ENCODE assay signal across 7 cellular contexts in the genomic region with DNA sequence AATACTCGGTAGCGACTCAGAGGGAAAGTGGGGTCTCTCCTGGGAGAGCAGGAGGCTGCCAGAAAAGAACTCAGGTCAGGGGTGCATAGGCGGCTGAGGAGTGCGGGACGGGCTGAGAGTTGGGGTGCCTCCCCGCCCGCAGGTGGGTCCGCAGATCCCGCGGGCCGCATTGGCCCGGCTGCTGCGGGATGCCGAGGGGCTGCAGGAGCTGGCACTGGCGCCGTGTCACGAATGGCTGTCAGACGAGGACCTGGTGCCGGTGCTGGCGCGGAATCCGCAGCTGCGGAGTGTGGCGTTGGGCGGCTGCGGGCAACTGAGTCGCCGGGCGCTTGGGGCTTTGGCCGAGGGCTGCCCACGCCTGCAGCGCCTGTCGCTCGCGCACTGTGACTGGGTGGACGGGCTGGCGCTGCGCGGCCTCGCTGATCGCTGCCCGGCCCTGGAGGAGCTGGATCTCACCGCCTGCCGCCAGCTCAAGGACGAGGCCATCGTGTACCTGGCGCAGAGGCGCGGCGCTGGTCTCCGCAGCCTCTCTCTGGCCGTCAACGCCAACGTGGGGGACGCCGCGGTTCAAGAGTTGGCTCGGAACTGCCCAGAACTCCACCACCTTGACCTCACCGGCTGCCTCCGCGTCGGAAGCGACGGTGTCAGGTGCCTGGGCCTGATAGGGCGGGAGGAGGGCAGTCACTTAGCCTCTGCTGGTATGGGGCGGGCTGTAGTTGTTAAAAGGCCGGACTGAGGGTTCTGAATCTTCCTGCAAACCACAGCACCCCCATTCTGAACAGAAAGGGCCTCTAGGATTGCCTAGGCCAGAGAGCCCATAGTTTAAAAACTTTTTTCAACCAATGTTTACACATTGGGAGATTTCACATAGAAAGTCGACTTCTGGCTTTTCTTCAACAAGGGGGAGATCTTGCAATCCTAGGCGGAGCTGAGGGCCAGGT. TPM values are rescaled to one million over a fixed set of nuclear protein-coding genes. Genes with fewer than 3 reads are reported as not detected.
A peak's percentile ranks its signal among the peaks of the same experiment; 100 is the strongest.
DNase-seq lines count a peak whose midpoint lies in the region; ATAC-seq and TF ChIP-seq lines count a peak whose summit lies in the region.

No MANE protein-coding gene starts in this region.

- H3K4me1 ChIP-seq in prostate gland (replicated peaks), result peaks cover 26% of the 10 kb centered on the region

- H3K27ac Mint-ChIP-seq in activated CD4-positive, alpha-beta memory T cell treated with anti-CD3 and anti-CD28 coated beads for 36 hours, result peak overlapping the region; percentile 92
- no peak overlapping the region for H3K27ac Mint-ChIP-seq in glutamatergic neuron (ENCODE audit: unreplicated experiment)

- ATAC-seq in GM18517 (IDR thresholded peaks at IDR 0.05; ENCODE audit: unreplicated experiment) (peak; percentile 1), HG03159 (IDR thresholded peaks at IDR 0.05; ENCODE audit: unreplicated experiment) (peak; percentile 1), GM18861 (IDR thresholded peaks at IDR 0.05; ENCODE audit: unreplicated experiment) (no peak)

- H3K4me1 Mint-ChIP-seq in activated CD4-positive, alpha-beta memory T cell treated with anti-CD3 and anti-CD28 coated beads for 36 hours (ENCODE audit: low read depth), result peaks cover 43% of the 10 kb centered on the region
- H3K4me1 Mint-ChIP-seq in glutamatergic neuron (ENCODE audit: low read depth, unreplicated experiment), result peaks cover 17% of the 10 kb centered on the region

- peak overlapping the region; percentile 94 for H3K4me3 Mint-ChIP-seq in activated CD4-positive, alpha-beta memory T cell treated with anti-CD3 and anti-CD28 coated beads for 36 hours
- peak overlapping the region; percentile 81 for H3K4me3 Mint-ChIP-seq in glutamatergic neuron (ENCODE audit: unreplicated experiment)

- intact Hi-C loops in activated CD4-positive, alpha-beta memory T cell treated with anti-CD3 and anti-CD28 coated beads for 36 hours (cut with micrococcal nuclease), result loop anchor here (1.0 to 5.0 kb wide), 7 partner anchors 10 to 270 kb away; partner anchors contain the start of genes ACTR1A, CUEDC2, GBF1 and NOLC1
- intact Hi-C loops in prostate gland (cut with DNase I), result loop anchor here (2.0 kb wide), 1 partner anchor 27 kb away; the partner anchor contains the start of gene NFKB2

- DNase-seq in activated CD4-positive, alpha-beta memory T cell treated with anti-CD3 and anti-CD28 coated beads for 36 hours, result peak; percentile 54
- DNase-seq in glutamatergic neuron (no peak), prostate gland (ENCODE audit: low spot score) (no peak), GM10266 (ENCODE audit: extremely low spot score) (no peak)

- H3K9me3 ChIP-seq in prostate gland, result no peaks in the 10 kb centered on the region

- CTCF ChIA-PET in activated CD4-positive, alpha-beta memory T cell treated with anti-CD3 and anti-CD28 coated beads for 36 hours (lab: Charles Lee), result interaction anchor here (0.6 to 6.0 kb wide), 24 partner anchors 10 to 252 kb away, joined by 3 to 125 read pairs (median 6); partner anchors contain the start of genes C10orf95, CUEDC2 and NFKB2

- TF ChIP-seq POLR2A in prostate gland (IDR thresholded peaks at IDR 0.05), result no peak

- H3K27me3 Mint-ChIP-seq in activated CD4-positive, alpha-beta memory T cell treated with anti-CD3 and anti-CD28 coated beads for 36 hours, result peaks cover 18% of the 10 kb centered on the region
- peaks cover 13% of the 10 kb centered on the region for H3K27me3 Mint-ChIP-seq in glutamatergic neuron (ENCODE audit: unreplicated experiment)

- POLR2A ChIA-PET in activated CD4-positive, alpha-beta memory T cell treated with anti-CD3 and anti-CD28 coated beads for 36 hours (lab: Charles Lee), result interaction anchor here (1.3 to 5.6 kb wide), 7 partner anchors 10 to 39 kb away, joined by 5 to 84 read pairs (median 10); partner anchors contain the start of genes C10orf95, CUEDC2 and NFKB2

- H3K4me3 ChIP-seq in prostate gland, result peak overlapping the region; percentile 62 to 73

- 1% methylated on average over 33 of the region's 69 CpGs for WGBS in prostate gland

- no peaks in the 10 kb centered on the region for H3K27me3 ChIP-seq in prostate gland (replicated peaks; ENCODE audit: insufficient read depth)

- peaks cover 9% of the 10 kb centered on the region for H3K36me3 Mint-ChIP-seq in activated CD4-positive, alpha-beta memory T cell treated with anti-CD3 and anti-CD28 coated beads for 36 hours
- H3K36me3 Mint-ChIP-seq in glutamatergic neuron (ENCODE audit: unreplicated experiment), result no peaks in the 10 kb centered on the region

- peak overlapping the region; percentile 83 to 86 for H3K27ac ChIP-seq in prostate gland

- H3K36me3 ChIP-seq in prostate gland, result peaks cover 0 to 8% of the 10 kb centered on the region in 2 donors

- TF ChIP-seq CTCF in glutamatergic neuron (IDR thresholded peaks at IDR 0.05; ENCODE audit: partially characterized antibody, unreplicated experiment) (no peak), prostate gland (IDR thresholded peaks at IDR 0.05) (no peak), GM10266 (IDR thresholded peaks at IDR 0.05; ENCODE audit: control insufficient read depth, insufficient read depth, low read depth, missing control alignments) (no peak)

- H3K9me3 Mint-ChIP-seq in activated CD4-positive, alpha-beta memory T cell treated with anti-CD3 and anti-CD28 coated beads for 36 hours, result no peaks in the 10 kb centered on the region
- H3K9me3 Mint-ChIP-seq in glutamatergic neuron (ENCODE audit: unreplicated experiment), result peaks cover 9% of the 10 kb centered on the region

RNA-seq across cellular contexts. Expression of gene FBXL15, which starts 1.3 kb away (rescaled TPM):
- 10 to 100 TPM; 10.8 to 11.4 TPM for total RNA-seq in activated CD4-positive, alpha-beta memory T cell treated with anti-CD3 and anti-CD28 coated beads for 36 hours
- total RNA-seq in glutamatergic neuron (ENCODE audit: unreplicated experiment), result 23.4 TPM
- 10 to 100 TPM; 22.2 to 36.3 TPM for total RNA-seq in prostate gland

RNA-seq across cellular contexts. Expression of gene PSD, which starts 3.3 kb away (rescaled TPM):
- total RNA-seq in activated CD4-positive, alpha-beta memory T cell treated with anti-CD3 and anti-CD28 coated beads for 36 hours, result 1 to 10 TPM; 4.2 to 4.4 TPM
- total RNA-seq in glutamatergic neuron (ENCODE audit: unreplicated experiment) (88.5 TPM), prostate gland (10 to 100 TPM in 1 of 2 donors, 1 to 10 TPM in 1; 1.0 to 10.9 TPM)

RNA-seq across cellular contexts. Expression of gene CUEDC2, which starts 10.5 kb away (rescaled TPM):
- 10 to 100 TPM; 68.6 to 68.9 TPM for total RNA-seq in activated CD4-positive, alpha-beta memory T cell treated with anti-CD3 and anti-CD28 coated beads for 36 hours
- total RNA-seq in glutamatergic neuron (ENCODE audit: unreplicated experiment) (104 TPM), prostate gland (10 to 100 TPM; 70.2 to 81.7 TPM)

RNA-seq across cellular contexts. Expression of gene NFKB2, which starts 26.4 kb away (rescaled TPM):
- 100 to 1,000 TPM; 241 to 242 TPM for total RNA-seq in activated CD4-positive, alpha-beta memory T cell treated with anti-CD3 and anti-CD28 coated beads for 36 hours
- total RNA-seq in glutamatergic neuron (ENCODE audit: unreplicated experiment) (7.5 TPM), prostate gland (10 to 100 TPM; 22.5 to 40.4 TPM)

RNA-seq across cellular contexts. Expression of gene C10orf95, which starts 29.4 kb away (rescaled TPM):
- total RNA-seq in activated CD4-positive, alpha-beta memory T cell treated with anti-CD3 and anti-CD28 coated beads for 36 hours, result under 1 TPM; 0.19 to 0.48 TPM
- not detected for total RNA-seq in glutamatergic neuron (ENCODE audit: unreplicated experiment)
- 1 to 10 TPM in 1 of 2 donors, under 1 TPM in 1; 0.85 to 3.7 TPM for total RNA-seq in prostate gland
